18 cellular contexts compared by ENCODE assay signal in genomic region chr2:110873056-110873502, GRCh38.
DNase-seq lines count a peak whose midpoint lies in the region; ATAC-seq, FAIRE-seq and TF ChIP-seq lines count a peak whose summit lies in the region.
"Had no signal": no experiment of that assay in that cellular context is flagged by ENCODE, and none has a peak within 500 bp of the region (broad histone marks: within the 10 kb centered on the region; RNA-seq: fewer than 3 reads in every experiment).

No MANE protein-coding gene starts in this region.

- CTCF ChIA-PET in IMR-90 (lab: Yijun Ruan, JAX) (no interaction called here), H1 (lab: Charles Lee; ENCODE audit: partially characterized antibody) (interaction anchor here (0.7 to 7.0 kb wide), 4 partner anchors 19 to 66 kb away, joined by 3 to 51 read pairs (median 4); no protein-coding TSS in a partner anchor)

- peaks cover 4% of the 10 kb centered on the region for H3K36me3 Mint-ChIP-seq in natural killer cell treated with Interleukin-12 subunit alpha and Interleukin-12 subunit beta and Interleukin-15 and Interleukin-18, amount 100 ng/mL, for 72 hours
- no peaks in the 10 kb centered on the region for H3K36me3 Mint-ChIP-seq in natural killer cell

- H3K79me1 ChIP-seq in IMR-90 (ENCODE audit: low read depth in 1 of 2, low read length in 2 of 2): no peaks in the 10 kb centered on the region
- no peaks in the 10 kb centered on the region; the same call in 1 of the 2 replicates for H3K79me1 ChIP-seq in H1 (ENCODE audit: low read depth, low read length)

- WGBS in IMR-90 (ENCODE audit: extremely low coverage in 2 of 2, insufficient read length in 1 of 2), 2 experiments: 80% methylated on average over 2 of the region's 9 CpGs; no CpG with 5 or more reads in 1 of the 2 experiments
- 82% methylated on average over 9 of the region's 9 CpGs; no CpG with 5 or more reads in 1 of the 2 experiments for whole genome bisulfite sequencing in H1 (ENCODE audit: extremely low coverage in 1 of 2, insufficient coverage in 1 of 2, insufficient read length in 1 of 2, insufficient replicate concordance in 2 of 2, low coverage in 1 of 2, low lambda C conversion rate in 2 of 2, missing lambda C conversion rate in 1 of 2), 2 experiments

- H2AK9ac ChIP-seq in IMR-90 (replicated peaks; ENCODE audit: low read depth, low read length, poor library complexity): peak overlapping the region; percentile 40

- H3K56ac ChIP-seq in IMR-90 (ENCODE audit: extremely low read depth, insufficient read depth, low read length) (no peak overlapping the region), H1 (replicated peaks; ENCODE audit: insufficient read length, low read depth, low read length) (no peak overlapping the region)

- H2BK15ac ChIP-seq in IMR-90 (ENCODE audit: low read depth, low read length) (no peak overlapping the region), H1 (ENCODE audit: low read length) (no peak overlapping the region)

- POLR2A ChIA-PET in IMR-90 (lab: Charles Lee; ENCODE audit: unreplicated experiment) (no interaction called here), H1 (lab: Charles Lee; ENCODE audit: partially characterized antibody) (interaction anchor here (0.6 kb wide), 1 partner anchor 247 kb away, joined by 3 read pairs; the partner anchor contains the start of gene BCL2L11)

- no peaks in the 10 kb centered on the region for H3K23me2 ChIP-seq in H1 (ENCODE audit: low read depth, low read length)

- H2BK20ac ChIP-seq in IMR-90 (ENCODE audit: low read depth, low read length) (no peak overlapping the region), H1 (ENCODE audit: low read length) (no peak overlapping the region)

- H2BK12ac ChIP-seq in H1 (ENCODE audit: low read depth, low read length): no peak overlapping the region

- H3K23ac ChIP-seq in IMR-90 (ENCODE audit: low read depth, low read length): no peak overlapping the region
- no peak overlapping the region for H3K23ac ChIP-seq in H1 (ENCODE audit: insufficient read length)

- TF ChIP-seq CTCF in natural killer cell (IDR thresholded peaks at IDR 0.05): no peak
- TF ChIP-seq CTCF in IMR-90 (conservative IDR thresholded peaks at IDR 0.05; ENCODE audit: low read depth, low read length): no peak
- no peak for TF ChIP-seq CTCF in H1 (IDR thresholded peaks at IDR 0.05; ENCODE audit: control extremely low read depth in 1 of 3, insufficient read depth in 1 of 3, low read depth in 1 of 3, low read length in 3 of 3)

- H3K14ac ChIP-seq in IMR-90 (replicated peaks; ENCODE audit: low read depth, low read length): no peak overlapping the region
- H3K14ac ChIP-seq in H1 (ENCODE audit: insufficient read length): no peak overlapping the region

- DNase-seq in natural killer cell treated with Interleukin-12 subunit alpha and Interleukin-12 subunit beta and Interleukin-15 and Interleukin-18, amount 100 ng/mL, for 72 hours (ENCODE audit: low spot score): no peak
- DNase-seq in natural killer cell (no peak), IMR-90 (no peak), H1 (ENCODE audit: low read depth in 1 of 2, low spot score in 2 of 2) (no peak), LoVo (ENCODE audit: low spot score) (no peak), NCI-H187 treated with DMSO at 0.1 percent for 48 hours (lab: John Stamatoyannopoulos, UW) (no peak), NAMALWA (ENCODE audit: low spot score) (no peak), SW480 (ENCODE audit: low spot score) (no peak)
- DNase-seq: activated CD4-positive, CD25-positive, alpha-beta regulatory T cell treated with anti-CD3 and anti-CD28 coated beads, Interleukin-2, amount 50 U/mL, for 72 hours; activated CD8-positive, alpha-beta memory T cell treated with anti-CD3 and anti-CD28 coated beads, Interleukin-2, amount 50 U/mL, for 48 hours; effector CD4-positive, alpha-beta T cell; GF-D8; heart right ventricle; HFFc6; mesendoderm; Right ventricle myocardium superior; stimulated activated CD4-positive, alpha-beta T cell treated with anti-CD3 and anti-CD28 coated beads, Interleukin-15, amount 100 ng/mL, for 24 hours had no signal

- no peaks in the 10 kb centered on the region for H3K36me3 ChIP-seq in IMR-90 (ENCODE audit: control insufficient read depth, insufficient read depth, low read length)
- peaks cover 0 to 2% (median 1%) of the 10 kb centered on the region in 4 experiments; a peak in 1 of 8 replicates for H3K36me3 ChIP-seq in H1 (ENCODE audit: control insufficient read depth in 2 of 4, insufficient read depth in 4 of 4, low read length in 3 of 4)
- H3K36me3 ChIP-seq: heart right ventricle had no signal

- in situ Hi-C loops in IMR-90 (cut with MboI; ENCODE audit: low sequenced_read_pairs): no loop called here

- TF ChIP-seq POLR2A in IMR-90 (IDR thresholded peaks at IDR 0.05; ENCODE audit: low read depth, low read length): no peak
- TF ChIP-seq POLR2A in H1 (IDR thresholded peaks at IDR 0.05; ENCODE audit: control extremely low read depth in 1 of 2, low read depth in 2 of 2, low read length in 2 of 2): no peak

- BruUV-seq in IMR-90 (replicated peaks; lab: Mats Ljungman, UMichigan): no TSS peak

- no peak overlapping the region for H3K4me2 ChIP-seq in IMR-90 (ENCODE audit: low read depth, low read length)
- H3K4me2 ChIP-seq in H1 (ENCODE audit: insufficient read depth in 1 of 2, low read depth in 2 of 2, low read length in 2 of 2): peak overlapping the region in 1 of 2 experiments; percentile 35; a peak in 1 of 4 replicates

- H3K27me3 ChIP-seq in IMR-90 (ENCODE audit: control insufficient read depth, insufficient read depth, low read length) (peaks cover 15% of the 10 kb centered on the region), H1 (replicated peaks in 1 of 4; ENCODE audit: control insufficient read depth in 3 of 4, extremely low read depth in 1 of 4, insufficient read depth in 3 of 4, low read length in 3 of 4) (no peaks in the 10 kb centered on the region)

- peaks cover 3 to 6% of the 10 kb centered on the region in 2 donors for H3K27me3 Mint-ChIP-seq in natural killer cell treated with Interleukin-12 subunit alpha and Interleukin-12 subunit beta and Interleukin-15 and Interleukin-18, amount 100 ng/mL, for 72 hours
- peaks cover 4 to 15% of the 10 kb centered on the region in 2 donors for H3K27me3 Mint-ChIP-seq in natural killer cell (ENCODE audit: low read depth in 2 of 2)

- peaks cover 2% of the 10 kb centered on the region; the same call in 1 of the 2 replicates for H3K9me3 ChIP-seq in IMR-90 (ENCODE audit: control insufficient read depth, insufficient read depth, low read length)
- no peaks in the 10 kb centered on the region for H3K9me3 ChIP-seq in H1 (ENCODE audit: insufficient read depth in 2 of 2, low read depth in 1 of 2, low read length in 1 of 2)

- no peak overlapping the region for H3K4ac ChIP-seq in IMR-90 (ENCODE audit: low read depth, low read length)
- H3K4ac ChIP-seq in H1 (replicated peaks; ENCODE audit: insufficient read length, low read depth, low read length): no peak overlapping the region

- H2AK5ac ChIP-seq in IMR-90 (ENCODE audit: low read depth, low read length): no peak overlapping the region
- no peak overlapping the region for H2AK5ac ChIP-seq in H1 (ENCODE audit: low read depth, low read length)

- H3K18ac ChIP-seq in IMR-90 (ENCODE audit: low read depth, low read length): no peak overlapping the region
- H3K18ac ChIP-seq in H1 (ENCODE audit: extremely low read depth, low read length): 0 out of 2 replicates have a peak overlapping the region, but pooled peaks have one; percentile 51

- TF ChIP-seq RAD21 in IMR-90 (IDR thresholded peaks at IDR 0.05; ENCODE audit: low read length) (no peak), H1 (IDR thresholded peaks at IDR 0.05 in 1 of 2, conservative IDR thresholded peaks at IDR 0.05 in 1 of 2; ENCODE audit: low read depth in 2 of 2, low read length in 2 of 2) (no peak)

- H4K20me1 ChIP-seq in IMR-90 (ENCODE audit: insufficient read depth, low read length): no peaks in the 10 kb centered on the region
- no peaks in the 10 kb centered on the region for H4K20me1 ChIP-seq in H1 (replicated peaks in 1 of 2; ENCODE audit: control insufficient read depth in 1 of 2, insufficient read depth in 2 of 2, low read length in 2 of 2)

- no peak for FAIRE-seq in H1 (lab: Jason Lieb, UNC)
- FAIRE-seq: keratinocyte had no signal

- intact Hi-C loops in natural killer cell (cut with micrococcal nuclease): no loop called here
- intact Hi-C loops in IMR-90 (cut with micrococcal nuclease): no loop called here

- no peaks in the 10 kb centered on the region for H3K9me1 ChIP-seq in IMR-90 (ENCODE audit: insufficient read depth, low read length)

- no peaks in the 10 kb centered on the region for H3K79me2 ChIP-seq in H1 (ENCODE audit: control insufficient read depth in 1 of 2, insufficient read depth in 2 of 2, low read length in 2 of 2)

- no peak overlapping the region for H3K9ac ChIP-seq in IMR-90 (ENCODE audit: low read depth, low read length)
- no peak overlapping the region for H3K9ac ChIP-seq in H1 (replicated peaks in 1 of 4; ENCODE audit: extremely low read depth in 1 of 4, low read depth in 3 of 4, low read length in 3 of 4)

- H4K8ac ChIP-seq in IMR-90 (ENCODE audit: low read depth in 2 of 2, low read length in 2 of 2): no peak overlapping the region
- no peak overlapping the region for H4K8ac ChIP-seq in H1 (ENCODE audit: extremely low read depth, insufficient read depth, low read length)

- H2BK120ac ChIP-seq in IMR-90 (ENCODE audit: low read depth, low read length) (no peak overlapping the region), H1 (replicated peaks; ENCODE audit: low read depth, low read length) (no peak overlapping the region)

- peaks cover 39 to 43% of the 10 kb centered on the region in 2 donors for H3K4me1 Mint-ChIP-seq in natural killer cell treated with Interleukin-12 subunit alpha and Interleukin-12 subunit beta and Interleukin-15 and Interleukin-18, amount 100 ng/mL, for 72 hours (ENCODE audit: low read depth in 2 of 2)
- H3K4me1 Mint-ChIP-seq in natural killer cell: peaks cover 8 to 13% of the 10 kb centered on the region in 2 donors

- no peak for TF ChIP-seq EP300 in H1 (IDR thresholded peaks at IDR 0.05; ENCODE audit: borderline replicate concordance in 1 of 2, low read depth in 2 of 2, low read length in 2 of 2)

- H3K4me3 Mint-ChIP-seq in natural killer cell treated with Interleukin-12 subunit alpha and Interleukin-12 subunit beta and Interleukin-15 and Interleukin-18, amount 100 ng/mL, for 72 hours: peak overlapping the region; percentile 51
- H3K4me3 Mint-ChIP-seq in natural killer cell: no peak overlapping the region
- H3K4me3 Mint-ChIP-seq: HFFc6 had no signal

- peak overlapping the region; percentile 80 to 85 for H3K27ac Mint-ChIP-seq in natural killer cell treated with Interleukin-12 subunit alpha and Interleukin-12 subunit beta and Interleukin-15 and Interleukin-18, amount 100 ng/mL, for 72 hours
- no peak overlapping the region for H3K27ac Mint-ChIP-seq in natural killer cell
- H3K27ac Mint-ChIP-seq: HFFc6 had no signal

- H3K27ac ChIP-seq in IMR-90 (ENCODE audit: insufficient read depth, low read length) (no peak overlapping the region), H1 (ENCODE audit: low read depth, low read length) (no peak overlapping the region)
- H3K27ac ChIP-seq: heart right ventricle had no signal

- dilution Hi-C loops in IMR-90 (cut with HindIII; ENCODE audit: low sequenced_read_pairs, unreplicated experiment): no loop called here

- no peak overlapping the region for H4K5ac ChIP-seq in IMR-90 (ENCODE audit: low read depth, low read length)
- H4K5ac ChIP-seq in H1 (ENCODE audit: insufficient read length, low read depth, low read length): no peak overlapping the region

- no peak overlapping the region for H2AFZ ChIP-seq in IMR-90 (replicated peaks; ENCODE audit: low read length, poor library complexity)
- no peak overlapping the region for H2AFZ ChIP-seq in H1 (ENCODE audit: low read length)

- ATAC-seq in natural killer cell treated with Interleukin-12 subunit alpha and Interleukin-12 subunit beta and Interleukin-15 and Interleukin-18, amount 100 ng/mL, for 72 hours: peak; percentile 75 to 77
- ATAC-seq in natural killer cell (no peak), IMR-90 (ENCODE audit: low read depth) (no peak)
- ATAC-seq: heart right ventricle had no signal

- H2BK5ac ChIP-seq in IMR-90 (ENCODE audit: low read depth, low read length, poor library complexity, severe bottlenecking): no peak overlapping the region
- H2BK5ac ChIP-seq in H1 (ENCODE audit: low read depth, low read length): no peak overlapping the region

- H4K91ac ChIP-seq in IMR-90 (ENCODE audit: insufficient read depth, low read depth, low read length): no peak overlapping the region
- no peak overlapping the region for H4K91ac ChIP-seq in H1 (replicated peaks; ENCODE audit: insufficient read length, low read length)

- H3K9me3 Mint-ChIP-seq in natural killer cell treated with Interleukin-12 subunit alpha and Interleukin-12 subunit beta and Interleukin-15 and Interleukin-18, amount 100 ng/mL, for 72 hours: no peaks in the 10 kb centered on the region
- H3K9me3 Mint-ChIP-seq in natural killer cell: peaks cover 0 to under 1% of the 10 kb centered on the region in 2 donors

- H3K4me3 ChIP-seq in IMR-90 (ENCODE audit: insufficient read depth, low read depth, low read length) (no peak overlapping the region), H1 (ENCODE audit: extremely low read depth in 1 of 4, insufficient read depth in 2 of 4, low read depth in 3 of 4, low read length in 4 of 4) (no peak overlapping the region)
- H3K4me3 ChIP-seq: heart right ventricle had no signal

- H3K4me1 ChIP-seq in IMR-90 (ENCODE audit: control insufficient read depth, insufficient read depth, low read length): no peaks in the 10 kb centered on the region
- peaks cover 0 to 16% (median 3%) of the 10 kb centered on the region in 4 experiments; a peak in 5 of 7 replicates for H3K4me1 ChIP-seq in H1 (replicated peaks in 1 of 4; ENCODE audit: control insufficient read depth in 3 of 4, insufficient read depth in 4 of 4, low read length in 3 of 4)

Comparison
In these comparisons a context has a peak if more than half of its experiments do, and no peak if none do; other contexts are left out.
1. ATAC-seq: peak in natural killer cell treated with Interleukin-12 subunit alpha and Interleukin-12 subunit beta and Interleukin-15 and Interleukin-18, amount 100 ng/mL, for 72 hours (2 of 2); none in natural killer cell (0 of 3) and IMR-90 (single experiment).
2. H3K27ac Mint-ChIP-seq: peak in natural killer cell treated with Interleukin-12 subunit alpha and Interleukin-12 subunit beta and Interleukin-15 and Interleukin-18, amount 100 ng/mL, for 72 hours (2 of 2); none in natural killer cell (0 of 2).